Comparison of ENCODE assay signal across 14 cellular contexts in genomic region chr16:80751167-80751566, GRCh38. TPM values are rescaled to one million over a fixed set of nuclear protein-coding genes. Genes with fewer than 3 reads are reported as not detected.
DNase-seq lines count a peak whose midpoint lies in the region; ATAC-seq and TF ChIP-seq lines count a peak whose summit lies in the region.
"Had no signal": no experiment of that assay in that cellular context is flagged by ENCODE, and none has a peak within 500 bp of the region (broad histone marks: within the 10 kb centered on the region; RNA-seq: fewer than 3 reads in every experiment).

No MANE protein-coding gene starts in this region.

- H3K9me3 Mint-ChIP-seq in naive thymus-derived CD4-positive, alpha-beta T cell, result peaks cover 0 to 3% (median 0%) of the 10 kb centered on the region in 11 donors

- no peaks in the 10 kb centered on the region for H3F3A ChIP-seq in smooth muscle cell (ENCODE audit: low read depth)

- no peaks in the 10 kb centered on the region for H3K27me3 Mint-ChIP-seq in naive thymus-derived CD4-positive, alpha-beta T cell
- H3K27me3 Mint-ChIP-seq: activated T-cell treated with anti-CD3 and anti-CD28 coated beads, Interleukin-2, amount 50 U/mL, for 24 hours had no signal

- peaks cover 0 to 14% (median 0%) of the 10 kb centered on the region in 5 donors for H3K36me3 Mint-ChIP-seq in naive thymus-derived CD4-positive, alpha-beta T cell

- no peak overlapping the region for H3K27ac ChIP-seq in HEK293 (ENCODE audit: extremely low read depth, low read depth, low read length)
- H3K27ac ChIP-seq in naive thymus-derived CD4-positive, alpha-beta T cell (ENCODE audit: low read depth, low read length), result no peak overlapping the region
- no peak overlapping the region for H3K27ac ChIP-seq in smooth muscle cell (ENCODE audit: low read depth)
- H3K27ac ChIP-seq: body of pancreas, epithelial cell of prostate, SJSA1 had no signal

- H3K4me3 ChIP-seq in HEK293 (ENCODE audit: low read depth, low read length), result no peak overlapping the region
- no peak overlapping the region for H3K4me3 ChIP-seq in naive thymus-derived CD4-positive, alpha-beta T cell (ENCODE audit: low read length)
- no peak overlapping the region for H3K4me3 ChIP-seq in BE2C (ENCODE audit: low read depth, low read length)
- no peak overlapping the region for H3K4me3 ChIP-seq in smooth muscle cell
- H3K4me3 ChIP-seq: body of pancreas, HAP-1, SJSA1 had no signal

- H3K27ac Mint-ChIP-seq in naive thymus-derived CD4-positive, alpha-beta T cell, result peak overlapping the region in 5 of 9 donors; percentile 9 to 64 (median 45)
- H3K27ac Mint-ChIP-seq: activated T-cell treated with anti-CD3 and anti-CD28 coated beads, Interleukin-2, amount 50 U/mL, for 24 hours had no signal

- intact Hi-C loops in naive thymus-derived CD4-positive, alpha-beta T cell (cut with micrococcal nuclease), result no loop called here

- H2AFZ ChIP-seq in smooth muscle cell (ENCODE audit: low read depth), result no peak overlapping the region

- no peaks in the 10 kb centered on the region for H3K79me2 ChIP-seq in smooth muscle cell (ENCODE audit: low read depth)

- TF ChIP-seq CTCF in HEK293 (tag by site-specific recombination; IDR thresholded peaks at IDR 0.05), result no peak
- TF ChIP-seq CTCF in BE2C (IDR thresholded peaks at IDR 0.05; ENCODE audit: low read depth, low read length), result no peak
- TF ChIP-seq CTCF in smooth muscle cell (IDR thresholded peaks at IDR 0.05; ENCODE audit: borderline replicate concordance, insufficient read depth, poor library complexity, severe bottlenecking), result no peak

- no peaks in the 10 kb centered on the region for H3K9me3 ChIP-seq in HEK293 (ENCODE audit: control insufficient read depth, insufficient read depth, low read depth, low read length)
- H3K9me3 ChIP-seq in naive thymus-derived CD4-positive, alpha-beta T cell (ENCODE audit: control insufficient read depth in 2 of 3, low read length in 3 of 3), result no peaks in the 10 kb centered on the region
- H3K9me3 ChIP-seq in BE2C, result no peaks in the 10 kb centered on the region; the same call in none of the 2 replicates
- H3K9me3 ChIP-seq in smooth muscle cell (replicated peaks; ENCODE audit: low read depth), result no peaks in the 10 kb centered on the region
- H3K9me3 ChIP-seq: body of pancreas, HAP-1, SJSA1 had no signal

- no peaks in the 10 kb centered on the region for H4K20me1 ChIP-seq in smooth muscle cell (ENCODE audit: low read depth)

- no peaks in the 10 kb centered on the region for H3K27me3 ChIP-seq in naive thymus-derived CD4-positive, alpha-beta T cell (ENCODE audit: control insufficient read depth in 2 of 2, insufficient read depth in 2 of 2, low read length in 2 of 2)
- no peaks in the 10 kb centered on the region for H3K27me3 ChIP-seq in BE2C
- no peaks in the 10 kb centered on the region for H3K27me3 ChIP-seq in smooth muscle cell (ENCODE audit: low read depth)
- H3K27me3 ChIP-seq: body of pancreas, SJSA1 had no signal

- H3K4me3 Mint-ChIP-seq in naive thymus-derived CD4-positive, alpha-beta T cell, result no peak overlapping the region
- H3K4me3 Mint-ChIP-seq: activated T-cell treated with anti-CD3 and anti-CD28 coated beads, Interleukin-2, amount 50 U/mL, for 24 hours had no signal

- H3K36me3 ChIP-seq in HEK293 (ENCODE audit: control insufficient read depth in 2 of 2, insufficient read depth in 1 of 2, low read length in 2 of 2) (no peaks in the 10 kb centered on the region), BE2C (no peaks in the 10 kb centered on the region), smooth muscle cell (ENCODE audit: low read depth) (no peaks in the 10 kb centered on the region)
- H3K36me3 ChIP-seq in naive thymus-derived CD4-positive, alpha-beta T cell (ENCODE audit: control insufficient read depth in 2 of 3, insufficient read depth in 3 of 3, low read length in 3 of 3), result no peaks in the 10 kb centered on the region
- H3K36me3 ChIP-seq: HAP-1, SJSA1 had no signal

- DNase-seq in Ammon's horn (ENCODE audit: low spot score) (peak; percentile 9), dedifferentiated amniotic fluid mesenchymal stem cell (ENCODE audit: extremely low spot score) (peak; percentile 42), BE2C (no peak), smooth muscle cell (lab: John Stamatoyannopoulos, UW; ENCODE audit: unreplicated experiment) (no peak), cortex of kidney (lab: John Stamatoyannopoulos, UW) (no peak)
- no peak for DNase-seq in naive thymus-derived CD4-positive, alpha-beta T cell
- DNase-seq: activated T-cell treated with anti-CD3 and anti-CD28 coated beads, Interleukin-2, amount 50 U/mL, for 24 hours; body of pancreas; NCI-H748 treated with DMSO at 0.1 percent for 48 hours had no signal

- H3K4me1 ChIP-seq in HEK293 (ENCODE audit: control insufficient read depth, insufficient read depth, low read length), result peaks cover 8% of the 10 kb centered on the region
- H3K4me1 ChIP-seq in naive thymus-derived CD4-positive, alpha-beta T cell (ENCODE audit: control insufficient read depth in 2 of 2, insufficient read depth in 2 of 2, low read length in 2 of 2), result no peaks in the 10 kb centered on the region
- H3K4me1 ChIP-seq in BE2C, result no peaks in the 10 kb centered on the region
- H3K4me1 ChIP-seq in smooth muscle cell (ENCODE audit: low read depth), result no peaks in the 10 kb centered on the region
- H3K4me1 ChIP-seq: body of pancreas, HAP-1, SJSA1 had no signal

- H3K4me2 ChIP-seq in smooth muscle cell, result no peak overlapping the region

- H3K9ac ChIP-seq in smooth muscle cell (ENCODE audit: low read depth), result no peak overlapping the region

- POLR2A ChIA-PET in HEK293 (lab: Yijun Ruan, JAX), result no interaction called here
- POLR2A ChIA-PET in naive thymus-derived CD4-positive, alpha-beta T cell (lab: Charles Lee), result no interaction called here

- no peak for ATAC-seq in naive thymus-derived CD4-positive, alpha-beta T cell
- no peak for ATAC-seq in HG03439 (IDR thresholded peaks at IDR 0.05; ENCODE audit: unreplicated experiment)
- ATAC-seq: body of pancreas had no signal

- H3K4me1 Mint-ChIP-seq in naive thymus-derived CD4-positive, alpha-beta T cell, result peaks cover 8 to 28% (median 15%) of the 10 kb centered on the region in 7 donors

- CTCF ChIA-PET in HEK293 (lab: Yijun Ruan, JAX), result interaction anchor here (0.9 kb wide), 1 partner anchor 26 kb away, joined by 3 read pairs; no protein-coding TSS in a partner anchor
- CTCF ChIA-PET in naive thymus-derived CD4-positive, alpha-beta T cell (lab: Charles Lee), result interaction anchor here (0.6 kb wide), 1 partner anchor 49 kb away, joined by 3 read pairs; no protein-coding TSS in a partner anchor

- 61% methylated on average over 3 of the region's 3 CpGs for WGBS in smooth muscle cell (ENCODE audit: low lambda C conversion rate)

TF ChIP-seq in HEK293, 187 proteins besides CTCF, POLR2A, EP300 and RAD21 (continues in another document):
- TF ChIP-seq ZNF624 (tag by site-specific recombination; IDR thresholded peaks at IDR 0.05) (no peak), ZNF350 (tag by site-specific recombination; IDR thresholded peaks at IDR 0.05) (no peak), ZNF561 (tag by site-specific recombination; IDR thresholded peaks at IDR 0.05; ENCODE audit: borderline replicate concordance) (0 out of 2 replicates have a peak, but pooled peaks have one; percentile 42), ZNF280C (tag by site-specific recombination; IDR thresholded peaks at IDR 0.05) (no peak), YY1 (tag by site-specific recombination; IDR thresholded peaks at IDR 0.05) (no peak), FEZF1 (tag by site-specific recombination; IDR thresholded peaks at IDR 0.05) (peak; percentile 82), ZBTB17 (tag by site-specific recombination; IDR thresholded peaks at IDR 0.05) (peak; percentile 36; the same call in 1 of the 2 replicates), ZNF433 (tag by site-specific recombination; IDR thresholded peaks at IDR 0.05; ENCODE audit: low read depth) (no peak), ZNF335 (tag by site-specific recombination; conservative IDR thresholded peaks at IDR 0.05) (peak; percentile 47), GLIS1 (tag by site-specific recombination; IDR thresholded peaks at IDR 0.05) (no peak), ZXDB (tag by site-specific recombination; IDR thresholded peaks at IDR 0.05) (peak; percentile 39; the same call in 1 of the 2 replicates), ZNF660 (tag by site-specific recombination; IDR thresholded peaks at IDR 0.05) (no peak), ZNF175 (tag by site-specific recombination; IDR thresholded peaks at IDR 0.05) (no peak)

RNA-seq across cellular contexts. Expression of gene CDYL2, which starts 53.2 kb away (rescaled TPM):
- 10 to 100 TPM; 12.4 to 71.3 (median 24.2) TPM for total RNA-seq in naive thymus-derived CD4-positive, alpha-beta T cell
- polyA plus RNA-seq in naive thymus-derived CD4-positive, alpha-beta T cell, result under 1 TPM; 0.61 to 0.72 TPM
- polyA plus RNA-seq in BE2C (2012; ENCODE audit: insufficient read depth, insufficient read length, low read depth), result 1.8 TPM
- total RNA-seq in smooth muscle cell, result 2.9 and 4.7 TPM in 2 replicates
- 1.9 and 2.0 TPM in 2 replicates for polyA plus RNA-seq in smooth muscle cell

Comparison
In these comparisons a context has a peak if more than half of its experiments do, and no peak if none do; other contexts are left out.
1. DNase-seq: peak in Ammon's horn (single experiment) and dedifferentiated amniotic fluid mesenchymal stem cell (single experiment); none in naive thymus-derived CD4-positive, alpha-beta T cell (0 of 9), BE2C (single experiment), smooth muscle cell (single experiment) and cortex of kidney (single experiment).